Comparison of ENCODE assay signal across 8 cellular contexts in genomic region chr2:25301453-25302352, GRCh38. TPM values are rescaled to one million over a fixed set of nuclear protein-coding genes. Genes with fewer than 3 reads are reported as not detected.
DNase-seq lines count a peak whose midpoint lies in the region; ATAC-seq and TF ChIP-seq lines count a peak whose summit lies in the region.

No MANE protein-coding gene starts in this region.

- no peaks in the 10 kb centered on the region for H3K36me3 ChIP-seq in SJSA1
- H3K36me3 ChIP-seq in adrenal gland (replicated peaks in 1 of 2): peaks cover 0 to 35% of the 10 kb centered on the region in 2 donors
- H3K36me3 ChIP-seq in osteoblast (ENCODE audit: insufficient read depth, low read length): peaks cover 8% of the 10 kb centered on the region
- H3K36me3 ChIP-seq in ascending aorta: peaks cover 15 to 31% of the 10 kb centered on the region in 2 donors
- H3K36me3 ChIP-seq in esophagus muscularis mucosa: peaks cover 0 to 48% (median 33%) of the 10 kb centered on the region in 4 donors

- intact Hi-C loops in adrenal gland (cut with DNase I): no loop called here
- intact Hi-C loops in ascending aorta (cut with DNase I): no loop called here
- intact Hi-C loops in esophagus muscularis mucosa (cut with DNase I): no loop called here

- H3K9me3 ChIP-seq in SJSA1 (replicated peaks): no peaks in the 10 kb centered on the region
- H3K9me3 ChIP-seq in adrenal gland (replicated peaks in 1 of 3): no peaks in the 10 kb centered on the region
- H3K9me3 ChIP-seq in osteoblast (ENCODE audit: low read depth, low read length): no peaks in the 10 kb centered on the region
- H3K9me3 ChIP-seq in ascending aorta: no peaks in the 10 kb centered on the region
- H3K9me3 ChIP-seq in esophagus muscularis mucosa: no peaks in the 10 kb centered on the region

- DNase-seq in A172 (ENCODE audit: low spot score): peak; percentile 78
- peak; percentile 85 for DNase-seq in GM19238 (ENCODE audit: insufficient read length, low spot score)
- peak; percentile 26 to 56 for DNase-seq in SJSA1 (ENCODE audit: low read depth in 1 of 2, low spot score in 2 of 2)
- DNase-seq in adrenal gland: peak in 4 of 7 donors; percentile 39 to 60 (median 59)
- DNase-seq in osteoblast (ENCODE audit: insufficient read length, low spot score, missing footprints): peak; percentile 98
- DNase-seq in ascending aorta (ENCODE audit: low spot score in 2 of 2): no peak
- no peak for DNase-seq in esophagus muscularis mucosa (ENCODE audit: extremely low spot score)

- peak overlapping the region; percentile 51 for H3K4me2 ChIP-seq in osteoblast (ENCODE audit: insufficient read depth, low read length)

- no peaks in the 10 kb centered on the region for H3K27me3 ChIP-seq in SJSA1 (replicated peaks)
- H3K27me3 ChIP-seq in adrenal gland: no peaks in the 10 kb centered on the region
- no peaks in the 10 kb centered on the region for H3K27me3 ChIP-seq in osteoblast (ENCODE audit: insufficient read depth, low read length)
- no peaks in the 10 kb centered on the region for H3K27me3 ChIP-seq in ascending aorta
- no peaks in the 10 kb centered on the region for H3K27me3 ChIP-seq in esophagus muscularis mucosa

- H3K79me2 ChIP-seq in osteoblast (ENCODE audit: insufficient read depth, low read length): no peaks in the 10 kb centered on the region

- TF ChIP-seq EP300 in esophagus muscularis mucosa (IDR thresholded peaks at IDR 0.05): no peak

- H3K4me1 ChIP-seq in SJSA1 (replicated peaks) (peaks cover 4% of the 10 kb centered on the region; the same call in 1 of the 2 replicates), adrenal gland (replicated peaks in 1 of 2) (peaks cover 11 to 49% of the 10 kb centered on the region in 2 donors), osteoblast (ENCODE audit: insufficient read depth, low read length) (peaks cover 14% of the 10 kb centered on the region), ascending aorta (peaks cover 7 to 19% of the 10 kb centered on the region in 2 donors), esophagus muscularis mucosa (peaks cover 47 to 93% (median 76%) of the 10 kb centered on the region in 4 donors)

- peak; percentile 94 for ATAC-seq in HG03139 (IDR thresholded peaks at IDR 0.05; ENCODE audit: unreplicated experiment)

- no peak for TF ChIP-seq POLR2A in adrenal gland (IDR thresholded peaks at IDR 0.05)
- TF ChIP-seq POLR2A in esophagus muscularis mucosa (IDR thresholded peaks at IDR 0.05; ENCODE audit: low read depth): no peak

- H3K27ac ChIP-seq in SJSA1 (no peak overlapping the region), adrenal gland (peak overlapping the region in 2 of 5 donors; percentile 41 to 44), osteoblast (ENCODE audit: low read depth, low read length) (no peak overlapping the region), ascending aorta (peak overlapping the region in 1 of 2 donors; percentile 11), esophagus muscularis mucosa (replicated peaks in 1 of 4) (no peak overlapping the region)

- peaks cover 46% of the 10 kb centered on the region for H4K20me1 ChIP-seq in osteoblast (ENCODE audit: insufficient read depth, low read length)

- TF ChIP-seq CTCF in adrenal gland (IDR thresholded peaks at IDR 0.05) (no peak), osteoblast (IDR thresholded peaks at IDR 0.05; ENCODE audit: extremely low read depth, low read depth, low read length) (no peak), ascending aorta (IDR thresholded peaks at IDR 0.05) (no peak), esophagus muscularis mucosa (IDR thresholded peaks at IDR 0.05) (no peak)

- no peak overlapping the region for H3K4me3 ChIP-seq in SJSA1
- H3K4me3 ChIP-seq in adrenal gland: no peak overlapping the region
- H3K4me3 ChIP-seq in osteoblast (ENCODE audit: insufficient read depth, low read length): no peak overlapping the region
- H3K4me3 ChIP-seq in ascending aorta: no peak overlapping the region
- no peak overlapping the region for H3K4me3 ChIP-seq in esophagus muscularis mucosa

- H2AFZ ChIP-seq in osteoblast (ENCODE audit: low read length): no peak overlapping the region

- WGBS in adrenal gland, 4 donors: 64 to 74% (median 69%) methylated on average over 8 of the region's 8 CpGs
- WGBS in esophagus muscularis mucosa: 72% methylated on average over 8 of the region's 8 CpGs

RNA-seq across cellular contexts. Expression of gene DNMT3A, which starts 40.0 kb away (rescaled TPM):
- total RNA-seq in A172 (2014; rRNA removed; shearing (Covaris generic)): 4.5 and 6.8 TPM in 2 replicates
- 3.6 and 4.7 TPM in 2 replicates for total RNA-seq in SJSA1 (2014; rRNA removed; shearing (Covaris generic))
- total RNA-seq in adrenal gland (10 to 100 TPM; 10.6 to 53.4 (median 26.1) TPM), osteoblast (14.7 and 18.5 TPM in 2 replicates), ascending aorta (33.6 TPM), esophagus muscularis mucosa (10 to 100 TPM; 11.3 to 29.5 (median 16.9) TPM)
- polyA plus RNA-seq in adrenal gland: 10 to 100 TPM; 12.1 to 26.0 (median 17.3) TPM

Comparison
In these comparisons a context has a peak if more than half of its experiments do, and no peak if none do; other contexts are left out.
1. DNase-seq: peak in A172 (single experiment), GM19238 (single experiment), SJSA1 (2 of 2), adrenal gland (4 of 7) and osteoblast (single experiment); none in ascending aorta (0 of 2) and esophagus muscularis mucosa (single experiment).